In the genomic region with DNA sequence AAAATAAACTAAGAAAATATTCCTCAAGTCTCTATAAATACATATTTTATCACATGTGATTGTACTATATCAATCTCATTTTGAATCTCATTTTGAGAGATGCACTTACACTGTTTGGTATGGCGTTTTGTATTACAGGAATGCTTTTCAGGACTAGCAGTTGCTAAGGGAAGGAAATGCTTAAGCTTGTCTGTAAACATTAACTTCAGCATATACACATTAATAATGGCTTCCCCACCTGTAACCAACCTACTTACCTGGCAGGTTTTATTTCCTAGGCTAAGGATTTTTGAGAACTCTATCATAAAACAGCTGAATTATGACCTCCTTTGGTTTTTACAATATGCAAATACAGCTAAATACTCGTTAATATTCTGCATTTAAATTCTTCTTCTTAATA, we compare ENCODE assay signal across 29 cellular contexts.
A peak's percentile ranks its signal among the peaks of the same experiment; 100 is the strongest.
DNase-seq lines count a peak whose midpoint lies in the region; ATAC-seq, FAIRE-seq and TF ChIP-seq lines count a peak whose summit lies in the region.
"Had no signal": no experiment of that assay in that cellular context is flagged by ENCODE, and none has a peak within 500 bp of the region (broad histone marks: within the 10 kb centered on the region; RNA-seq: fewer than 3 reads in every experiment).

No MANE protein-coding gene starts in this region.

- ATAC-seq in GM19452 (IDR thresholded peaks at IDR 0.05; ENCODE audit: unreplicated experiment): no peak
- ATAC-seq in activated CD4-positive, CD25-positive, alpha-beta regulatory T cell treated with anti-CD3 and anti-CD28 coated beads, Interleukin-2, amount 50 U/mL, for 24 hours: no peak
- ATAC-seq: effector memory CD8-positive, alpha-beta T cell; left ventricle myocardium superior; sciatic nerve; T-helper 17 cell had no signal

- H3K27ac ChIP-seq in BLaER1 treated with 17β-estradiol and CSF1 and Interleukin-3, amounts not matched to agents 10 nM and 100 nM: peak overlapping the region; percentile 5 to 92 (median 82); a peak in 20 of 22 replicates
- H3K27ac ChIP-seq: neutrophil, tibial nerve had no signal

- peaks cover 0 to 48% (median 24%) of the 10 kb centered on the region in 11 experiments; a peak in 13 of 22 replicates for H3K36me3 ChIP-seq in BLaER1 treated with 17β-estradiol and CSF1 and Interleukin-3, amounts not matched to agents 10 nM and 100 nM
- H3K36me3 ChIP-seq: neutrophil, tibial nerve had no signal

- H3K4me1 ChIP-seq in BLaER1 treated with 17β-estradiol and CSF1 and Interleukin-3, amounts not matched to agents 10 nM and 100 nM: peaks cover 26 to 81% (median 56%) of the 10 kb centered on the region in 10 experiments

- H3K9me3 ChIP-seq in BLaER1 treated with 17β-estradiol and CSF1 and Interleukin-3, amounts not matched to agents 10 nM and 100 nM (replicated peaks in 1 of 11): peaks cover 0 to 14% (median 0%) of the 10 kb centered on the region in 11 experiments; a peak in 7 of 22 replicates
- H3K9me3 ChIP-seq: neutrophil, SK-N-SH, tibial nerve had no signal

- peak overlapping the region; percentile 58 to 91 (median 74) for H3K4me2 ChIP-seq in BLaER1 treated with 17β-estradiol and CSF1 and Interleukin-3, amounts not matched to agents 10 nM and 100 nM
- H3K4me2 ChIP-seq: SK-N-SH had no signal

- intact Hi-C loops in lower leg skin (cut with DNase I; ENCODE audit: low total_unique reads): no loop called here

- TF ChIP-seq CTCF in lower leg skin (IDR thresholded peaks at IDR 0.05): no peak

- H4K20me1 ChIP-seq in BLaER1 treated with 17β-estradiol and CSF1 and Interleukin-3, amounts not matched to agents 10 nM and 100 nM: no peaks in the 10 kb centered on the region

- FAIRE-seq in GM18507 (lab: Jason Lieb, UNC): peak; percentile 83
- FAIRE-seq: G401.6, H54, islet of Langerhans, TTC549 had no signal

- 76 to 87% methylated on average over 2 of the region's 2 CpGs for WGBS in lower leg skin, 2 donors

- peak overlapping the region; percentile 24 to 88 (median 50); a peak in 13 of 22 replicates for H3K9ac ChIP-seq in BLaER1 treated with 17β-estradiol and CSF1 and Interleukin-3, amounts not matched to agents 10 nM and 100 nM
- H3K9ac ChIP-seq: SK-N-SH had no signal

- no peak for TF ChIP-seq POLR2A in lower leg skin (IDR thresholded peaks at IDR 0.05)

- DNase-seq in GM18507 (ENCODE audit: extremely low spot score, insufficient read length, low read depth): no peak
- DNase-seq in NCI-H2196 treated with DMSO at 0.1 percent for 48 hours (lab: John Stamatoyannopoulos, UW; ENCODE audit: unreplicated experiment): peak; percentile 33
- peak; percentile 69 for DNase-seq in left kidney (ENCODE audit: low read depth, low spot score)
- no peak for DNase-seq in GM03348 (ENCODE audit: low spot score)
- no peak for DNase-seq in lower leg skin (ENCODE audit: low spot score in 2 of 2)
- DNase-seq: activated CD4-positive, alpha-beta memory T cell treated with anti-CD3 and anti-CD28 coated beads, Interleukin-2, amount 10 ng/mL, durations not matched to agents 7 days and 5 days; activated CD4-positive, alpha-beta T cell treated with anti-CD3 and anti-CD28 coated beads for 1 hour; activated CD8-positive, alpha-beta memory T cell treated with anti-CD3 and anti-CD28 coated beads, Interleukin-2, amount 50 U/mL, for 4 hours; activated naive CD4-positive, alpha-beta T cell; cortex of kidney; effector memory CD8-positive, alpha-beta T cell; left ventricle myocardium superior; NCI-H1105 treated with DMSO at 0.1 percent for 48 hours; NCI-H1930; NCI-H774; OCI-M1; SK-N-SH; stimulated activated CD4-positive, alpha-beta T cell treated with anti-CD3 and anti-CD28 coated beads, Interleukin-2, amount 100 ng/mL, for 48 hours; T-helper 17 cell had no signal

- no peaks in the 10 kb centered on the region; a peak in 1 of 22 replicates for H3K27me3 ChIP-seq in BLaER1 treated with 17β-estradiol and CSF1 and Interleukin-3, amounts not matched to agents 10 nM and 100 nM
- H3K27me3 ChIP-seq: neutrophil, tibial nerve had no signal

- peak overlapping the region in 3 of 10 experiments; percentile 5 to 29 (median 9); a peak in 3 of 20 replicates for H3K4me3 ChIP-seq in BLaER1 treated with 17β-estradiol and CSF1 and Interleukin-3, amounts not matched to agents 10 nM and 100 nM
- H3K4me3 ChIP-seq in lower leg skin (ENCODE audit: low read depth, poor library complexity, severe bottlenecking): no peak overlapping the region
- H3K4me3 ChIP-seq: tibial nerve had no signal

Comparison
In these comparisons a context has a peak if more than half of its experiments do, and no peak if none do; other contexts are left out.
1. DNase-seq: peak in NCI-H2196 treated with DMSO at 0.1 percent for 48 hours (single experiment) and left kidney (single experiment); none in GM18507 (single experiment), GM03348 (single experiment) and lower leg skin (0 of 2).